In the genomic region with DNA sequence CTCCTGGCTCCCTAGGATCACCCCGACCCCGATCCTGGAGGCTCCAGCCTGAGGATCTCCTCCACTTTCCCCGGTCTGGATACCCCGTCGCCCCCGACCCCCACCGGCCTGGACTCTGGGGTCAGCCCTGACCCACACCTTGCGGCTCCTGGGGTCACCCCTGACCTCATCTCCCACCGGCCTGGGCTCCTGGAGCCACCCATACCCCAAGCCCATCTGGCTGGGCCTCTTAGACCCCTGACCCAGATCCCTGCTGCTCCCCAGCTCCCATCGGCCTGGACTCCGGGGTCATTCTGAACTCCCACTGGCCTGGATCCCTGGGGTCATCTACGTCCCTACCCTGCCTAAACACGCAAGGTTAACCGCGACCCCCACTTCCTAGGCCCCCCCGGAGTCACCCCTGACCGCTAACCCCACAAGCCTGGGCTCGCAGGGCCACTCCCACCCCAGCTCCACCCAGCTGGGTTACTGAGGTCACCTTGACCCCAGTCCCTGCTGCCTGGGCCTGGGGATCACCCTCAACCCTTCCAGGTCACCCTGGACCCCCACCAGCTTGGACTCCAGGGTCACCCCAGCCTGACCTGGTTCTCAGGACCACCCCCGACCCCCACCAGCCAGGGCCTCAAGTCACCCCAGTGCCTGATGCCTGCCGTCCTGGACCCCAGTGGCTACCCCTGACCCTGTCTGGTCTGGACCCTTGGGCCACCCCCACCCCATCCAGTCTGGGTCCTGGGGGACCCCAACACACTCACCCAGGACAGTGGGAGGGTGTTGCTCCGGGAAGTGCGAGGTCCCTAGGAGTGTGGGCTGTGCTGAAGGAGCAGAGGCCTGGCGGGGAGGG, we compare ENCODE assay signal across 7 cellular contexts. TPM values are rescaled to one million over a fixed set of nuclear protein-coding genes. Genes with fewer than 3 reads are reported as not detected.
DNase-seq lines count a peak whose midpoint lies in the region; ATAC-seq and TF ChIP-seq lines count a peak whose summit lies in the region.

No MANE protein-coding gene starts in this region.

- no peaks in the 10 kb centered on the region for H4K20me1 ChIP-seq in neural cell (ENCODE audit: insufficient read depth)

- H3K9me3 ChIP-seq in neural cell (ENCODE audit: low read length) = no peaks in the 10 kb centered on the region

- no peak for TF ChIP-seq RAD21 in neural cell (conservative IDR thresholded peaks at IDR 0.05)

- H3K36me3 ChIP-seq in neural cell (ENCODE audit: insufficient read depth, low read length) = no peaks in the 10 kb centered on the region

- no peaks in the 10 kb centered on the region for H3F3A ChIP-seq in neural cell (ENCODE audit: insufficient read depth, low read length, poor library complexity, severe bottlenecking)

- DNase-seq in activated CD4-positive, alpha-beta T cell treated with anti-CD3 and anti-CD28 coated beads, Interleukin-2, amount 50 U/mL, for 4 hours = peak; percentile 2 to 4
- DNase-seq in epithelial cell of prostate (ENCODE audit: low read depth, low spot score) = no peak
- no peak for DNase-seq in GM19240 (ENCODE audit: insufficient read length, low spot score)
- no peak for DNase-seq in NCI-H2171 treated with DMSO at 0.1 percent for 48 hours (lab: John Stamatoyannopoulos, UW)

- peak overlapping the region; percentile 78 for H3K9ac ChIP-seq in neural cell (ENCODE audit: low read length)

- H3K27ac ChIP-seq in epithelial cell of prostate (peak overlapping the region; percentile 98), neural cell (ENCODE audit: low read length) (no peak overlapping the region)

- no peaks in the 10 kb centered on the region for H3K9me2 ChIP-seq in neural cell (ENCODE audit: insufficient read depth, low read length)

- no peaks in the 10 kb centered on the region for H3K27me3 ChIP-seq in neural cell (ENCODE audit: insufficient read depth, low read depth, low read length)

- peak; percentile 2 for ATAC-seq in HG03378 (IDR thresholded peaks at IDR 0.05; ENCODE audit: unreplicated experiment)
- ATAC-seq in GM19463 (IDR thresholded peaks at IDR 0.05; ENCODE audit: unreplicated experiment) = no peak

- H3K4me2 ChIP-seq in neural cell (ENCODE audit: low read length) = peak overlapping the region; percentile 63

- TF ChIP-seq EP300 in neural cell (conservative IDR thresholded peaks at IDR 0.05; ENCODE audit: poor library complexity, severe bottlenecking) = no peak

- H3K79me2 ChIP-seq in neural cell (replicated peaks; ENCODE audit: insufficient read depth, low read length) = peaks cover 53% of the 10 kb centered on the region

- H2AFZ ChIP-seq in neural cell (ENCODE audit: low read depth, low read length) = no peak overlapping the region

- TF ChIP-seq CTCF in neural cell (IDR thresholded peaks at IDR 0.05; ENCODE audit: poor library complexity, severe bottlenecking) = no peak

- H3K4me3 ChIP-seq in neural cell (ENCODE audit: low read length) = peak overlapping the region; percentile 87

TF ChIP-seq in neural cell, 6 proteins besides CTCF, POLR2A, EP300 and RAD21:
- TF ChIP-seq, protein P1, sequence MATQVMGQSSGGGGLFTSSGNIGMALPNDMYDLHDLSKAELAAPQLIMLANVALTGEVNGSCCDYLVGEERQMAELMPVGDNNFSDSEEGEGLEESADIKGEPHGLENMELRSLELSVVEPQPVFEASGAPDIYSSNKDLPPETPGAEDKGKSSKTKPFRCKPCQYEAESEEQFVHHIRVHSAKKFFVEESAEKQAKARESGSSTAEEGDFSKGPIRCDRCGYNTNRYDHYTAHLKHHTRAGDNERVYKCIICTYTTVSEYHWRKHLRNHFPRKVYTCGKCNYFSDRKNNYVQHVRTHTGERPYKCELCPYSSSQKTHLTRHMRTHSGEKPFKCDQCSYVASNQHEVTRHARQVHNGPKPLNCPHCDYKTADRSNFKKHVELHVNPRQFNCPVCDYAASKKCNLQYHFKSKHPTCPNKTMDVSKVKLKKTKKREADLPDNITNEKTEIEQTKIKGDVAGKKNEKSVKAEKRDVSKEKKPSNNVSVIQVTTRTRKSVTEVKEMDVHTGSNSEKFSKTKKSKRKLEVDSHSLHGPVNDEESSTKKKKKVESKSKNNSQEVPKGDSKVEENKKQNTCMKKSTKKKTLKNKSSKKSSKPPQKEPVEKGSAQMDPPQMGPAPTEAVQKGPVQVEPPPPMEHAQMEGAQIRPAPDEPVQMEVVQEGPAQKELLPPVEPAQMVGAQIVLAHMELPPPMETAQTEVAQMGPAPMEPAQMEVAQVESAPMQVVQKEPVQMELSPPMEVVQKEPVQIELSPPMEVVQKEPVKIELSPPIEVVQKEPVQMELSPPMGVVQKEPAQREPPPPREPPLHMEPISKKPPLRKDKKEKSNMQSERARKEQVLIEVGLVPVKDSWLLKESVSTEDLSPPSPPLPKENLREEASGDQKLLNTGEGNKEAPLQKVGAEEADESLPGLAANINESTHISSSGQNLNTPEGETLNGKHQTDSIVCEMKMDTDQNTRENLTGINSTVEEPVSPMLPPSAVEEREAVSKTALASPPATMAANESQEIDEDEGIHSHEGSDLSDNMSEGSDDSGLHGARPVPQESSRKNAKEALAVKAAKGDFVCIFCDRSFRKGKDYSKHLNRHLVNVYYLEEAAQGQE (IDR thresholded peaks at IDR 0.05; ENCODE audit: borderline replicate concordance) = no peak
- TF ChIP-seq EZH2 (IDR thresholded peaks at IDR 0.05; ENCODE audit: borderline replicate concordance, insufficient read depth, low read length, poor library complexity, severe bottlenecking) (no peak), MXI1 (conservative IDR thresholded peaks at IDR 0.05; ENCODE audit: poor library complexity, severe bottlenecking) (no peak), TAF1 (IDR thresholded peaks at IDR 0.05; ENCODE audit: low read depth) (no peak), POLR2AphosphoS5 (IDR thresholded peaks at IDR 0.05) (no peak), SMC3 (conservative IDR thresholded peaks at IDR 0.05; ENCODE audit: poor library complexity) (no peak)

RNA-seq across cellular contexts. Expression of a gene that starts 1.2 kb away (rescaled TPM):
- polyA plus RNA-seq in neural cell = 7.4 and 7.7 TPM in 2 replicates
- polyA minus RNA-seq in neural cell = 32.5 and 35.8 TPM in 2 replicates

Comparison
In these comparisons a context has a peak if more than half of its experiments do, and no peak if none do; other contexts are left out.
1. DNase-seq: peak in activated CD4-positive, alpha-beta T cell treated with anti-CD3 and anti-CD28 coated beads, Interleukin-2, amount 50 U/mL, for 4 hours (2 of 2); none in epithelial cell of prostate (single experiment), GM19240 (single experiment) and NCI-H2171 treated with DMSO at 0.1 percent for 48 hours (single experiment).